8 cellular contexts compared by ENCODE assay signal in the genomic region with DNA sequence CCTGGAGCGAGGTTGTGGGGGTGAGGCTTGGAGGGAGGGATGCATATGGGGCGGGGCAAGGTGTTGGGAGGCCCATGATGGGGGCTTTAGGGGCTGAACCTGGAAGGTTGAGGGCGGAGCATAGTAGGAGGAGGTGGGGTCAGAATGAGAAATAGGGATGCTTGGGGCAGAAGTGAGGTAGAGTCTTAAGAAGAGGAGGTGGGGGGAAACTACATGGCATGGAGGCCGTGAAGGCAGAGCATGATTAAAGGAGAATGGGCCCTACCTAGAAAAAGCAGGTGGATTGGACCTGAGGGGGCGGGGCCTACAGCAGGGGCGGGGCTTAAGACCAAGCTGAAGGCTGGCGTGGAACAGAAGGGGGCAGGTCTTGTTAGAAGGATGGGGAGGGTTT.
DNase-seq lines count a peak whose midpoint lies in the region; ATAC-seq and TF ChIP-seq lines count a peak whose summit lies in the region.

No MANE protein-coding gene starts in this region.

- H2AFZ ChIP-seq in OCI-LY1 (ENCODE audit: low read length): no peak overlapping the region

- peak; percentile 33 for DNase-seq in NOMO-1 treated with DMSO at 0.1 percent for 48 hours (lab: John Stamatoyannopoulos, UW; ENCODE audit: unreplicated experiment)
- no peak for DNase-seq in NOMO-1 treated with dmso at 0.1 percent for 144 hours (lab: John Stamatoyannopoulos, UW; ENCODE audit: unreplicated experiment)
- DNase-seq in activated naive CD4-positive, alpha-beta T cell treated with anti-CD3 and anti-CD28 coated beads, Interleukin-2, amount 50 U/mL, for 16 hours: peak; percentile 65
- DNase-seq in stimulated activated naive CD8-positive, alpha-beta T cell treated with anti-CD3 and anti-CD28 coated beads, Interleukin-15, Interleukin-2, amounts not matched to agents 100 U/mL and 50 U/mL, for 24 hours: peak; percentile 60
- no peak for DNase-seq in HuH-7 (ENCODE audit: low spot score)

- peak overlapping the region; percentile 35; the same call in 1 of the 2 replicates for H3K4me2 ChIP-seq in OCI-LY1 (ENCODE audit: low read length)

- no peaks in the 10 kb centered on the region for H4K20me1 ChIP-seq in OCI-LY1 (ENCODE audit: insufficient read depth, low read length)

- no peaks in the 10 kb centered on the region for H3K79me2 ChIP-seq in OCI-LY1 (ENCODE audit: insufficient read depth, low read length)

- H3K9me3 ChIP-seq in OCI-LY1 (ENCODE audit: low read length) (no peaks in the 10 kb centered on the region), iPS-20b (ENCODE audit: insufficient read depth, low read depth, low read length) (no peaks in the 10 kb centered on the region)

- ATAC-seq in stimulated activated naive CD8-positive, alpha-beta T cell treated with anti-CD3 and anti-CD28 coated beads, Interleukin-15, Interleukin-2, amounts not matched to agents 100 U/mL and 50 U/mL, for 24 hours: peak; percentile 16
- ATAC-seq in GM21360 (IDR thresholded peaks at IDR 0.05; ENCODE audit: unreplicated experiment): no peak

- H3K27me3 ChIP-seq in OCI-LY1 (ENCODE audit: insufficient read depth, low read length): no peaks in the 10 kb centered on the region
- H3K27me3 ChIP-seq in iPS-20b (ENCODE audit: insufficient read depth, low read length): no peaks in the 10 kb centered on the region

- H3K9ac ChIP-seq in OCI-LY1 (ENCODE audit: low read length): no peak overlapping the region
- H3K9ac ChIP-seq in iPS-20b (ENCODE audit: low read depth, low read length): no peak overlapping the region

- H3F3A ChIP-seq in OCI-LY1 (ENCODE audit: insufficient read depth, low read length): no peaks in the 10 kb centered on the region

- H3K4me3 ChIP-seq in OCI-LY1 (ENCODE audit: low read depth, low read length, poor library complexity, severe bottlenecking): peak overlapping the region; percentile 89
- peak overlapping the region; percentile 51; the same call in 1 of the 2 replicates for H3K4me3 ChIP-seq in iPS-20b (ENCODE audit: low read length)

- H3K27ac ChIP-seq in OCI-LY1 (ENCODE audit: low read depth, low read length, poor library complexity, severe bottlenecking) (no peak overlapping the region), iPS-20b (ENCODE audit: low read length) (no peak overlapping the region)

- no peaks in the 10 kb centered on the region for H3K9me2 ChIP-seq in OCI-LY1 (ENCODE audit: low read depth, low read length)

- H3K36me3 ChIP-seq in OCI-LY1 (ENCODE audit: insufficient read depth, low read length) (peaks cover 43% of the 10 kb centered on the region), iPS-20b (ENCODE audit: insufficient read depth, low read depth, low read length) (peaks cover 44% of the 10 kb centered on the region)

- TF ChIP-seq CTCF in OCI-LY1 (IDR thresholded peaks at IDR 0.05; ENCODE audit: low read length): no peak

- H3K4me1 ChIP-seq in OCI-LY1 (ENCODE audit: insufficient read depth, low read length, severe bottlenecking): peaks cover 5% of the 10 kb centered on the region
- H3K4me1 ChIP-seq in iPS-20b (ENCODE audit: insufficient read depth, low read length): no peaks in the 10 kb centered on the region

Comparison
In these comparisons a context has a peak if more than half of its experiments do, and no peak if none do; other contexts are left out.
1. DNase-seq: peak in NOMO-1 treated with DMSO at 0.1 percent for 48 hours (single experiment), activated naive CD4-positive, alpha-beta T cell treated with anti-CD3 and anti-CD28 coated beads, Interleukin-2, amount 50 U/mL, for 16 hours (single experiment) and stimulated activated naive CD8-positive, alpha-beta T cell treated with anti-CD3 and anti-CD28 coated beads, Interleukin-15, Interleukin-2, amounts not matched to agents 100 U/mL and 50 U/mL, for 24 hours (single experiment); none in NOMO-1 treated with dmso at 0.1 percent for 144 hours (single experiment) and HuH-7 (single experiment).